ENCODE assay signal across 1 cellular context in the genomic region with DNA sequence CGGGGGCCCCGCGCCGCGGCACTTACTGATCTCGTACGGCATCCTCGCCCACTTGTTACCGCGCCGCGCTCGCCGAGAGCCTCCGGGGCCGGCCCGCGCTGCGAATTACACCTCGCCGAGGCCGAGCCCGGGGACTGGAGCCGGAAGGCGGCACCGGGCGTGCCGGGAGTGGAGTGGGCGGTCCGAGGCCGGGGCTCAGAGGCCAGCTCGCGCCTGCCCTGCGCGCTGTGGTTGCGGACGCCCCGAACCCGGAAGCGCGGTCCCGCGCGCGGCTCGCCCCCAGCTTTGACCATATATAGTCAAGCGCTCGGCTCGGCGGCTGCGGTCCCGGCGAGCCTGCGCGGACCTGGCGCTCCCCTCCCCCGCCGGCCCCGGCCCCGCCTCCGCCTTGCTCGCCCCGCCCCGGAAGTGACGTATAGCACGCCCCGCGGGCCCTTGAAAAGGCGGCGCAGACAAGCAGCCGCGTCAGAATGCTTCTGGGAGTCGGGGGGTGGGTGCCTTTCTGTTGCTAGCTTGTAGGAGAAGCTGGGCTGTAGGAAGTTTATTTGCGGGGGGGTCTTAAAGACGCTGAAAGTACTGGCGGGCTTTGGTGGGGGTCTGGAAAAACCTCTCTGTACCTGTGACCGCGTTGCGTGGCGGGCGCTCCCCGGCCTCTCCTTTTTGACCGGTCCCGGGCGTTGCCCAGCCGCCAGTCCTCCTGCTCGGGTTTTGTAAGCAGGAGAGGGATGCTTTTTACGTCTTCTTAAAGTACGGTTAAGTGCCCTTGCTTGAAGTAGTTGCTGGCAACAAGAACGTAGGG.
TF ChIP-seq lines count a peak whose summit lies in the region.

A gene with protein sequence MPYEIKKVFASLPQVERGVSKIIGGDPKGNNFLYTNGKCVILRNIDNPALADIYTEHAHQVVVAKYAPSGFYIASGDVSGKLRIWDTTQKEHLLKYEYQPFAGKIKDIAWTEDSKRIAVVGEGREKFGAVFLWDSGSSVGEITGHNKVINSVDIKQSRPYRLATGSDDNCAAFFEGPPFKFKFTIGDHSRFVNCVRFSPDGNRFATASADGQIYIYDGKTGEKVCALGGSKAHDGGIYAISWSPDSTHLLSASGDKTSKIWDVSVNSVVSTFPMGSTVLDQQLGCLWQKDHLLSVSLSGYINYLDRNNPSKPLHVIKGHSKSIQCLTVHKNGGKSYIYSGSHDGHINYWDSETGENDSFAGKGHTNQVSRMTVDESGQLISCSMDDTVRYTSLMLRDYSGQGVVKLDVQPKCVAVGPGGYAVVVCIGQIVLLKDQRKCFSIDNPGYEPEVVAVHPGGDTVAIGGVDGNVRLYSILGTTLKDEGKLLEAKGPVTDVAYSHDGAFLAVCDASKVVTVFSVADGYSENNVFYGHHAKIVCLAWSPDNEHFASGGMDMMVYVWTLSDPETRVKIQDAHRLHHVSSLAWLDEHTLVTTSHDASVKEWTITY (minus strand): TSS at position 175 of the 799 bp plus-strand sequence. CDS start 133 bp downstream, at position 42.

TF ChIP-seq in HEK293, 187 proteins besides CTCF, POLR2A, EP300 and RAD21 (continued from another document):
- TF ChIP-seq ZNF629 (tag by site-specific recombination; IDR thresholded peaks at IDR 0.05) (no peak; the same call in 1 of the 2 replicates), ZNF302 (tag by site-specific recombination; IDR thresholded peaks at IDR 0.05; ENCODE audit: low read depth) (no peak), SP7 (tag by site-specific recombination; IDR thresholded peaks at IDR 0.05) (no peak), ZNF223 (tag by site-specific recombination; IDR thresholded peaks at IDR 0.05) (no peak), ZNF16 (tag by site-specific recombination; IDR thresholded peaks at IDR 0.05; ENCODE audit: low read depth) (no peak), ZNF274 (IDR thresholded peaks at IDR 0.05; ENCODE audit: low read length) (no peak), ZNF274 (tag by site-specific recombination; IDR thresholded peaks at IDR 0.05; ENCODE audit: borderline replicate concordance) (no peak), ZNF621 (tag by site-specific recombination; IDR thresholded peaks at IDR 0.05) (no peak), GFI1B (tag by site-specific recombination; IDR thresholded peaks at IDR 0.05) (no peak), ZNF341 (tag by site-specific recombination; IDR thresholded peaks at IDR 0.05; ENCODE audit: low read depth) (no peak), ZNF366 (tag by site-specific recombination; conservative IDR thresholded peaks at IDR 0.05) (no peak), GLIS2 (tag by site-specific recombination; IDR thresholded peaks at IDR 0.05) (no peak), ZNF544 (tag by site-specific recombination; IDR thresholded peaks at IDR 0.05) (no peak)
- TF ChIP-seq, protein P1, sequence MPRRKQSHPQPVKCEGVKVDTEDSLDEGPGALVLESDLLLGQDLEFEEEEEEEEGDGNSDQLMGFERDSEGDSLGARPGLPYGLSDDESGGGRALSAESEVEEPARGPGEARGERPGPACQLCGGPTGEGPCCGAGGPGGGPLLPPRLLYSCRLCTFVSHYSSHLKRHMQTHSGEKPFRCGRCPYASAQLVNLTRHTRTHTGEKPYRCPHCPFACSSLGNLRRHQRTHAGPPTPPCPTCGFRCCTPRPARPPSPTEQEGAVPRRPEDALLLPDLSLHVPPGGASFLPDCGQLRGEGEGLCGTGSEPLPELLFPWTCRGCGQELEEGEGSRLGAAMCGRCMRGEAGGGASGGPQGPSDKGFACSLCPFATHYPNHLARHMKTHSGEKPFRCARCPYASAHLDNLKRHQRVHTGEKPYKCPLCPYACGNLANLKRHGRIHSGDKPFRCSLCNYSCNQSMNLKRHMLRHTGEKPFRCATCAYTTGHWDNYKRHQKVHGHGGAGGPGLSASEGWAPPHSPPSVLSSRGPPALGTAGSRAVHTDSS (tag by site-specific recombination; IDR thresholded peaks at IDR 0.05), result no peak
- TF ChIP-seq, protein P2, sequence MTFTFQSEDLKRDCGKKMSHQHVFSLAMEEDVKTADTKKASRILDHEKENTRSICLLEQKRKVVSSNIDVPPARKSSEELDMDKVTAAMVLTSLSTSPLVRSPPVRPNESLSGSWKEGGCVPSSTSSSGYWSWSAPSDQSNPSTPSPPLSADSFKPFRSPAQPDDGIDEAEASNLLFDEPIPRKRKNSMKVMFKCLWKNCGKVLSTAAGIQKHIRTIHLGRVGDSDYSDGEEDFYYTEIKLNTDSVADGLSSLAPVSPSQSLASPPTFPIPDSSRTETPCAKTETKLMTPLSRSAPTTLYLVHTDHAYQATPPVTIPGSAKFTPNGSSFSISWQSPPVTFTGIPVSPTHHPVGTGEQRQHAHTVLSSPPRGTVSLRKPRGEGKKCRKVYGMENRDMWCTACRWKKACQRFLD (tag by site-specific recombination; IDR thresholded peaks at IDR 0.05), result no peak
- TF ChIP-seq, protein P3, sequence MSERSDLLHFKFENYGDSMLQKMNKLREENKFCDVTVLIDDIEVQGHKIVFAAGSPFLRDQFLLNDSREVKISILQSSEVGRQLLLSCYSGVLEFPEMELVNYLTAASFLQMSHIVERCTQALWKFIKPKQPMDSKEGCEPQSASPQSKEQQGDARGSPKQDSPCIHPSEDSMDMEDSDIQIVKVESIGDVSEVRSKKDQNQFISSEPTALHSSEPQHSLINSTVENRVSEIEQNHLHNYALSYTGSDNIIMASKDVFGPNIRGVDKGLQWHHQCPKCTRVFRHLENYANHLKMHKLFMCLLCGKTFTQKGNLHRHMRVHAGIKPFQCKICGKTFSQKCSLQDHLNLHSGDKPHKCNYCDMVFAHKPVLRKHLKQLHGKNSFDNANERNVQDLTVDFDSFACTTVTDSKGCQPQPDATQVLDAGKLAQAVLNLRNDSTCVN (tag by site-specific recombination; optimal IDR thresholded peaks at IDR 0.05), result peak; percentile 63
- TF ChIP-seq, protein P4, sequence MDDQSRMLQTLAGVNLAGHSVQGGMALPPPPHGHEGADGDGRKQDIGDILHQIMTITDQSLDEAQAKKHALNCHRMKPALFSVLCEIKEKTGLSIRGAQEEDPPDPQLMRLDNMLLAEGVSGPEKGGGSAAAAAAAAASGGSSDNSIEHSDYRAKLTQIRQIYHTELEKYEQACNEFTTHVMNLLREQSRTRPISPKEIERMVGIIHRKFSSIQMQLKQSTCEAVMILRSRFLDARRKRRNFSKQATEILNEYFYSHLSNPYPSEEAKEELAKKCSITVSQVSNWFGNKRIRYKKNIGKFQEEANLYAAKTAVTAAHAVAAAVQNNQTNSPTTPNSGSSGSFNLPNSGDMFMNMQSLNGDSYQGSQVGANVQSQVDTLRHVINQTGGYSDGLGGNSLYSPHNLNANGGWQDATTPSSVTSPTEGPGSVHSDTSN (CRISPR knock-in tag; IDR thresholded peaks at IDR 0.05), result no peak
TF ChIP-seq in HEK293: peak in this region for 14.
